In genomic region chr22:48539261-48539660, GRCh38 we compare ENCODE assay signal across 13 cellular contexts.
DNase-seq lines count a peak whose midpoint lies in the region; ATAC-seq and TF ChIP-seq lines count a peak whose summit lies in the region.
"Had no signal": no experiment of that assay in that cellular context is flagged by ENCODE, and none has a peak within 500 bp of the region (broad histone marks: within the 10 kb centered on the region; RNA-seq: fewer than 3 reads in every experiment).

No MANE protein-coding gene starts in this region.

- peak overlapping the region; percentile 61 for H3K27ac Mint-ChIP-seq in T-helper 17 cell
- H3K27ac Mint-ChIP-seq in stimulated activated memory B cell treated with anti-CD40 and anti-IgM and Interleukin-4, amounts not matched to agents 10 μg/mL and 1 μg/mL and 100 μg/mL, for 72 hours = no peak overlapping the region
- H3K27ac Mint-ChIP-seq: CD4-positive, alpha-beta memory T cell; GM23338 had no signal

- no peak for TF ChIP-seq POLR2A in body of pancreas (IDR thresholded peaks at IDR 0.05)

- WGBS in body of pancreas, 2 donors = 25 to 33% methylated on average over 12 of the region's 12 CpGs

- no peak for TF ChIP-seq CTCF in body of pancreas (IDR thresholded peaks at IDR 0.05)

- H3K27ac ChIP-seq in body of pancreas = peak overlapping the region in 3 of 4 donors; percentile 32 to 91 (median 36)
- no peak overlapping the region for H3K27ac ChIP-seq in SJCRH30

- H3K4me3 Mint-ChIP-seq in T-helper 17 cell = no peak overlapping the region
- H3K4me3 Mint-ChIP-seq in stimulated activated memory B cell treated with anti-CD40 and anti-IgM and Interleukin-4, amounts not matched to agents 10 μg/mL and 1 μg/mL and 100 μg/mL, for 72 hours = no peak overlapping the region
- H3K4me3 Mint-ChIP-seq: CD4-positive, alpha-beta memory T cell; GM23338; H9 had no signal

- H3K9me3 ChIP-seq in T-helper 17 cell (ENCODE audit: control insufficient read depth, low read length, poor library complexity, severe bottlenecking) (no peaks in the 10 kb centered on the region), body of pancreas (no peaks in the 10 kb centered on the region), SJCRH30 (replicated peaks) (no peaks in the 10 kb centered on the region)
- H3K9me3 ChIP-seq: Caco-2 had no signal

- peaks cover 11% of the 10 kb centered on the region for H3K9me3 Mint-ChIP-seq in stimulated activated memory B cell treated with anti-CD40 and anti-IgM and Interleukin-4, amounts not matched to agents 10 μg/mL and 1 μg/mL and 100 μg/mL, for 72 hours
- H3K9me3 Mint-ChIP-seq: GM23338, H9 had no signal

- H3K27me3 Mint-ChIP-seq in T-helper 17 cell = no peaks in the 10 kb centered on the region
- no peaks in the 10 kb centered on the region for H3K27me3 Mint-ChIP-seq in stimulated activated memory B cell treated with anti-CD40 and anti-IgM and Interleukin-4, amounts not matched to agents 10 μg/mL and 1 μg/mL and 100 μg/mL, for 72 hours
- H3K27me3 Mint-ChIP-seq: CD4-positive, alpha-beta memory T cell had no signal

- intact Hi-C loops in body of pancreas (cut with DNase I) = no loop called here

- ATAC-seq in T-helper 17 cell = no peak
- no peak for ATAC-seq in body of pancreas
- ATAC-seq in stimulated activated memory B cell treated with anti-CD40 and anti-IgM and Interleukin-4, amounts not matched to agents 10 μg/mL and 1 μg/mL and 100 μg/mL, for 72 hours = no peak
- ATAC-seq in HG03025 (IDR thresholded peaks at IDR 0.05; ENCODE audit: low FRiP score, unreplicated experiment) = no peak
- ATAC-seq: GM23338, HCT116 had no signal

- H3K36me3 ChIP-seq in body of pancreas (replicated peaks in 1 of 2; ENCODE audit: insufficient read depth in 1 of 2, low read depth in 2 of 2) (no peaks in the 10 kb centered on the region), SJCRH30 (no peaks in the 10 kb centered on the region)

- H3K27me3 ChIP-seq in body of pancreas (no peaks in the 10 kb centered on the region), SJCRH30 (peaks cover 23% of the 10 kb centered on the region)

- no peaks in the 10 kb centered on the region for H3K4me1 Mint-ChIP-seq in T-helper 17 cell
- no peaks in the 10 kb centered on the region for H3K4me1 Mint-ChIP-seq in stimulated activated memory B cell treated with anti-CD40 and anti-IgM and Interleukin-4, amounts not matched to agents 10 μg/mL and 1 μg/mL and 100 μg/mL, for 72 hours
- H3K4me1 Mint-ChIP-seq: GM23338 had no signal

- H3K4me1 ChIP-seq in body of pancreas = peaks cover 36% of the 10 kb centered on the region
- no peaks in the 10 kb centered on the region for H3K4me1 ChIP-seq in SJCRH30
- H3K4me1 ChIP-seq: Caco-2 had no signal

- H3K36me3 Mint-ChIP-seq in T-helper 17 cell (ENCODE audit: low read depth) = no peaks in the 10 kb centered on the region
- H3K36me3 Mint-ChIP-seq in stimulated activated memory B cell treated with anti-CD40 and anti-IgM and Interleukin-4, amounts not matched to agents 10 μg/mL and 1 μg/mL and 100 μg/mL, for 72 hours = no peaks in the 10 kb centered on the region
- H3K36me3 Mint-ChIP-seq: CD4-positive, alpha-beta memory T cell had no signal

- H3K4me3 ChIP-seq in body of pancreas (no peak overlapping the region), SJCRH30 (no peak overlapping the region)
- H3K4me3 ChIP-seq: GM23338 had no signal

- DNase-seq in T-helper 17 cell (no peak), body of pancreas (no peak), foreskin melanocyte (peak; percentile 54), SJCRH30 (no peak)
- DNase-seq: Caco-2, DMS153, DND-41, H9 had no signal
